ENCODE assay signal across 1 cellular context in genomic region chr22:37608477-37609239, GRCh38.
TF ChIP-seq lines count a peak whose summit lies in the region.

GGA1 (plus strand) TSS chr22:37608834; CDS start chr22:37608861, 27 bp downstream.

TF ChIP-seq in HepG2, 621 proteins besides CTCF, POLR2A, EP300 and RAD21 (continued from another document and continues in another):
- TF ChIP-seq UBTF (CRISPR knock-in tag; IDR thresholded peaks at IDR 0.05) (peak; percentile 57; the same call in 1 of the 2 replicates), ZNF501 (CRISPR knock-in tag; IDR thresholded peaks at IDR 0.05) (peak; percentile 89), ZNF121 (CRISPR knock-in tag; IDR thresholded peaks at IDR 0.05) (no peak), REPIN1 (CRISPR knock-in tag; IDR thresholded peaks at IDR 0.05; ENCODE audit: borderline replicate concordance, low read depth) (0 out of 2 replicates have a peak, but pooled peaks have one; percentile 74), MED1 (CRISPR knock-in tag; IDR thresholded peaks at IDR 0.05) (peak; percentile 66), ASH2L (IDR thresholded peaks at IDR 0.05; ENCODE audit: insufficient read length, low read depth, low read length) (peak; percentile 94), ZNF562 (CRISPR knock-in tag; IDR thresholded peaks at IDR 0.05; ENCODE audit: borderline replicate concordance) (no peak), ZNF496 (CRISPR knock-in tag; IDR thresholded peaks at IDR 0.05; ENCODE audit: insufficient replicate concordance) (no peak), ZKSCAN1 (IDR thresholded peaks at IDR 0.05; ENCODE audit: low read length) (no peak), FLYWCH1 (CRISPR knock-in tag; IDR thresholded peaks at IDR 0.05) (no peak), SYNCRIP (IDR thresholded peaks at IDR 0.05; ENCODE audit: insufficient read depth, low read depth, low read length) (no peak), PPARG (CRISPR knock-in tag; conservative IDR thresholded peaks at IDR 0.05) (0 out of 2 replicates have a peak, but pooled peaks have one; percentile 7), NKX3-1 (CRISPR knock-in tag; IDR thresholded peaks at IDR 0.05) (no peak; the same call in 1 of the 2 replicates), ZSCAN30 (CRISPR knock-in tag; IDR thresholded peaks at IDR 0.05) (no peak), TGIF2 (CRISPR knock-in tag; IDR thresholded peaks at IDR 0.05) (no peak; the same call in none of the 2 replicates), BORCS8-MEF2B (CRISPR knock-in tag; IDR thresholded peaks at IDR 0.05) (peak; percentile 69; the same call in 1 of the 2 replicates), ZFP62 (CRISPR knock-in tag; IDR thresholded peaks at IDR 0.05) (no peak), MXI1 (IDR thresholded peaks at IDR 0.05; ENCODE audit: borderline replicate concordance, low read depth, low read length) (peak; percentile 74; the same call in 1 of the 3 replicates), ZNF446 (CRISPR knock-in tag; IDR thresholded peaks at IDR 0.05) (no peak), ATF4 (CRISPR knock-in tag; IDR thresholded peaks at IDR 0.05) (peak in 1 of 2 experiments; percentile 71; a peak in 2 of 4 replicates), GTF3A (CRISPR knock-in tag; conservative IDR thresholded peaks at IDR 0.05) (peak; percentile 71; the same call in 1 of the 2 replicates), ZNF430 (CRISPR knock-in tag; IDR thresholded peaks at IDR 0.05) (peak; percentile 39; the same call in 1 of the 2 replicates), HNRNPL (IDR thresholded peaks at IDR 0.05; ENCODE audit: low read depth, low read length) (peak; percentile 30; the same call in 1 of the 2 replicates), ZNF841 (CRISPR knock-in tag; IDR thresholded peaks at IDR 0.05; ENCODE audit: borderline replicate concordance) (no peak), HNF4A (CRISPR knock-in tag; IDR thresholded peaks at IDR 0.05) (no peak; the same call in 1 of the 2 replicates), NFYC (CRISPR knock-in tag; IDR thresholded peaks at IDR 0.05) (no peak; the same call in none of the 2 replicates), SNAI1 (CRISPR knock-in tag; IDR thresholded peaks at IDR 0.05; ENCODE audit: borderline replicate concordance) (0 out of 2 replicates have a peak, but pooled peaks have one; percentile 29), ZNF274 (CRISPR knock-in tag; IDR thresholded peaks at IDR 0.05) (no peak; the same call in 1 of the 2 replicates), ZFP36L2 (CRISPR knock-in tag; IDR thresholded peaks at IDR 0.05) (no peak), ZNF460 (CRISPR knock-in tag; IDR thresholded peaks at IDR 0.05; ENCODE audit: borderline replicate concordance) (no peak), SAFB2 (CRISPR knock-in tag; IDR thresholded peaks at IDR 0.05; ENCODE audit: borderline replicate concordance, low read depth) (no peak; the same call in 1 of the 2 replicates), HCFC1 (IDR thresholded peaks at IDR 0.05; ENCODE audit: low read depth, low read length) (peak; percentile 47; the same call in 1 of the 2 replicates), TRAFD1 (CRISPR knock-in tag; IDR thresholded peaks at IDR 0.05; ENCODE audit: borderline replicate concordance) (no peak), CENPT (CRISPR knock-in tag; IDR thresholded peaks at IDR 0.05; ENCODE audit: low read depth) (no peak), SALL1 (CRISPR knock-in tag; IDR thresholded peaks at IDR 0.05) (peak; percentile 44), ZNF589 (CRISPR knock-in tag; conservative IDR thresholded peaks at IDR 0.05) (0 out of 2 replicates have a peak, but pooled peaks have one; percentile 41), AHR (CRISPR knock-in tag; IDR thresholded peaks at IDR 0.05) (no peak), CBX5 (CRISPR knock-in tag; IDR thresholded peaks at IDR 0.05; ENCODE audit: borderline replicate concordance) (no peak), HNRNPUL1 (IDR thresholded peaks at IDR 0.05; ENCODE audit: low read depth, low read length) (no peak), ZNF256 (CRISPR knock-in tag; conservative IDR thresholded peaks at IDR 0.05) (peak; percentile 54; the same call in 1 of the 2 replicates), IKZF5 (CRISPR knock-in tag; IDR thresholded peaks at IDR 0.05) (peak; percentile 80), EED (CRISPR knock-in tag; IDR thresholded peaks at IDR 0.05) (no peak), NFKB2 (CRISPR knock-in tag; IDR thresholded peaks at IDR 0.05; ENCODE audit: borderline replicate concordance) (0 out of 2 replicates have a peak, but pooled peaks have one; percentile 53), LCORL (IDR thresholded peaks at IDR 0.05) (no peak), LCORL (CRISPR knock-in tag; IDR thresholded peaks at IDR 0.05) (peak; percentile 52), ZFX (CRISPR knock-in tag; IDR thresholded peaks at IDR 0.05; ENCODE audit: low read depth) (peak; percentile 43; the same call in 1 of the 2 replicates), TOE1 (CRISPR knock-in tag; IDR thresholded peaks at IDR 0.05) (no peak), NR3C1 (CRISPR knock-in tag; IDR thresholded peaks at IDR 0.05) (no peak), ZNF709 (CRISPR knock-in tag; IDR thresholded peaks at IDR 0.05) (no peak), RXRA (CRISPR knock-in tag; IDR thresholded peaks at IDR 0.05) (peak; percentile 89), SNAPC4 (CRISPR knock-in tag; IDR thresholded peaks at IDR 0.05) (0 out of 2 replicates have a peak, but pooled peaks have one; percentile 62), TEAD3 (CRISPR knock-in tag; optimal IDR thresholded peaks at IDR 0.05; ENCODE audit: borderline replicate concordance) (peak; percentile 39), ZFAT (CRISPR knock-in tag; conservative IDR thresholded peaks at IDR 0.05) (0 out of 2 replicates have a peak, but pooled peaks have one; percentile 47), ZGPAT (CRISPR knock-in tag; IDR thresholded peaks at IDR 0.05) (peak; percentile 83), ZNF552 (CRISPR knock-in tag; IDR thresholded peaks at IDR 0.05; ENCODE audit: borderline replicate concordance) (peak; percentile 4; the same call in 1 of the 2 replicates), NFRKB (IDR thresholded peaks at IDR 0.05) (no peak), STAT5B (CRISPR knock-in tag; IDR thresholded peaks at IDR 0.05) (peak; percentile 17; the same call in 1 of the 2 replicates), REXO4 (CRISPR knock-in tag; IDR thresholded peaks at IDR 0.05; ENCODE audit: borderline replicate concordance) (no peak), ELF3 (CRISPR knock-in tag; IDR thresholded peaks at IDR 0.05) (no peak; the same call in 1 of the 2 replicates), SUZ12 (IDR thresholded peaks at IDR 0.05; ENCODE audit: low read depth, low read length) (no peak), ZNF354B (CRISPR knock-in tag; IDR thresholded peaks at IDR 0.05) (no peak), ATF5 (CRISPR knock-in tag; IDR thresholded peaks at IDR 0.05; ENCODE audit: low read depth) (no peak), ZNF441 (CRISPR knock-in tag; IDR thresholded peaks at IDR 0.05; ENCODE audit: borderline replicate concordance) (peak; percentile 26; the same call in 1 of the 2 replicates), ATF1 (CRISPR knock-in tag; IDR thresholded peaks at IDR 0.05) (peak; percentile 84), ISX (CRISPR knock-in tag; conservative IDR thresholded peaks at IDR 0.05) (no peak), ZNF644 (CRISPR knock-in tag; IDR thresholded peaks at IDR 0.05; ENCODE audit: low read depth) (no peak), ZBTB3 (CRISPR knock-in tag; IDR thresholded peaks at IDR 0.05; ENCODE audit: borderline replicate concordance, low read depth) (peak; percentile 61; the same call in 1 of the 2 replicates), EHMT2 (IDR thresholded peaks at IDR 0.05; ENCODE audit: borderline replicate concordance, low read depth, low read length) (0 out of 2 replicates have a peak, but pooled peaks have one; percentile 16)
